8 cellular contexts compared by ENCODE assay signal in the genomic region with DNA sequence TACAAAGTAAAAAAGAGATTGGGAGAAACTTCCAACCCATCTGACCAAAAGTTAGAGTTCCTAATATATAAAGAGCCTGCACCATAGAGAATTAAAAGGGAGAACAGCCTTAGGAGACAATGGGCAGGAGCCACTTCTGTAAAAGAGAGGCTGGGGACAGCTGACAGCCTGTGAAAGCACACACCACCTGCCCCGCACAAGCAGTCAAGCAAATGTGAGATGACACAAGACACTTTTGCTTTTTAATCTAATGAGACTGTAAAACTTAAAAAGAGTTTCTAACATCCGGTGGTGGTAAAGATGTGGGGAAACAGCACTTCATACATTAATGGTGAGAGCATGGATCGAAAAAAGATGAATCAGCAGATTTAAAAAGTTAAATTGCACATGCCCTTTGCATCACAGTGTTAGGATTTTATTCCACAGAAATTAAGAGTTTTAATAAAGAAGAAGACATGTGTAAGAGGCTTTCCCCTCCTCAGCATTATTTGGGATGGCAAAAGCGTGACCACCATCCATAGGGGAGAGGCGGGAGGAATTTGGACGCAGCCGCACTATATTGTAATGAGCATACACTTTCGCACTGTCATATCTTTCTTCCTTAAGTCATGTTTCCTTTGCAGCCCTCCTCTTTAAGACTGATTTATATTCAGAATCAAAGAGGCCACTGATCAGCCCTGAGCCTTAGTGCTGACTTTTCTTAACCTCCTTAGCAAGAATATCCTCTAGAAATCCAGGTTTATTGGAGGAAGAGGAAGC.
A peak's percentile ranks its signal among the peaks of the same experiment; 100 is the strongest.
DNase-seq lines count a peak whose midpoint lies in the region; ATAC-seq and TF ChIP-seq lines count a peak whose summit lies in the region.
"Not testable (repeated sequence)": the region's sequence is repeated elsewhere in the genome, so short reads cannot be mapped to it uniquely, and the experiment has no call there.

No MANE protein-coding gene starts in this region.

- intact Hi-C loops in CD4-positive, alpha-beta T cell (cut with DNase I, micrococcal nuclease) = not testable (repeated sequence)

- H3K4me3 Mint-ChIP-seq in CD4-positive, alpha-beta T cell; central memory CD8-positive, alpha-beta T cell: not testable (repeated sequence)

- H3K27me3 ChIP-seq in CD4-positive, alpha-beta T cell (ENCODE audit: control insufficient read depth, insufficient read depth, low read length) = not testable (repeated sequence)

- POLR2A ChIA-PET in CD4-positive, alpha-beta T cell (lab: Charles Lee) = not testable (repeated sequence)

- H3K27ac ChIP-seq in CD4-positive, alpha-beta T cell (ENCODE audit: low read depth, low read length) = not testable (repeated sequence)

- not testable (repeated sequence) for H3K27ac Mint-ChIP-seq in CD4-positive, alpha-beta T cell; central memory CD8-positive, alpha-beta T cell (ENCODE audit: low read depth)

- not testable (repeated sequence) for H3K9me3 Mint-ChIP-seq in CD4-positive, alpha-beta T cell; central memory CD8-positive, alpha-beta T cell

- peak; percentile 17 for ATAC-seq in CD4-positive, alpha-beta T cell (ENCODE audit: poor library complexity)
- ATAC-seq in GM18870 (IDR thresholded peaks at IDR 0.05; ENCODE audit: unreplicated experiment) (peak; percentile 57), GM19463 (IDR thresholded peaks at IDR 0.05; ENCODE audit: unreplicated experiment) (peak; percentile 64), GM21786 (IDR thresholded peaks at IDR 0.05; ENCODE audit: unreplicated experiment) (peak; percentile 70), HG02970 (IDR thresholded peaks at IDR 0.05; ENCODE audit: low FRiP score, unreplicated experiment) (peak; percentile 56), HG03280 (IDR thresholded peaks at IDR 0.05; ENCODE audit: unreplicated experiment) (peak; percentile 59)
- ATAC-seq in central memory CD8-positive, alpha-beta T cell (replicated peaks; ENCODE audit: extremely low read depth, poor library complexity, severe bottlenecking) = peak; percentile 43

- not testable (repeated sequence) for H3K27me3 Mint-ChIP-seq in CD4-positive, alpha-beta T cell; central memory CD8-positive, alpha-beta T cell

- not testable (repeated sequence) for H3K4me1 Mint-ChIP-seq in CD4-positive, alpha-beta T cell (ENCODE audit: low read depth); central memory CD8-positive, alpha-beta T cell

- not testable (repeated sequence) for TF ChIP-seq CTCF in CD4-positive, alpha-beta T cell (IDR thresholded peaks at IDR 0.05)

- H3K36me3 Mint-ChIP-seq in CD4-positive, alpha-beta T cell (ENCODE audit: low read depth); central memory CD8-positive, alpha-beta T cell (ENCODE audit: insufficient read depth): not testable (repeated sequence)

- not testable (repeated sequence) for H3K9me3 ChIP-seq in CD4-positive, alpha-beta T cell (ENCODE audit: control insufficient read depth, low read length)

- DNase-seq in CD4-positive, alpha-beta T cell; central memory CD8-positive, alpha-beta T cell (ENCODE audit: low spot score in 2 of 2): not testable (repeated sequence)
- peak; percentile 44 for DNase-seq in NAMALWA (ENCODE audit: low spot score)

- CTCF ChIA-PET in CD4-positive, alpha-beta T cell (lab: Charles Lee) = not testable (repeated sequence)

Comparison
In these comparisons a context has a peak if more than half of its experiments do, and no peak if none do; other contexts are left out.
1. ATAC-seq: peak in every context shown above with its lines; median percentile 70 in GM21786; 64 in GM19463; 59 in HG03280; 57 in GM18870; 56 in HG02970; 43 in central memory CD8-positive, alpha-beta T cell; 17 in CD4-positive, alpha-beta T cell.